Comparison of ENCODE assay signal across 10 cellular contexts in genomic region chr10:79150444-79150754, GRCh38.
DNase-seq lines count a peak whose midpoint lies in the region; ATAC-seq and TF ChIP-seq lines count a peak whose summit lies in the region.
"Had no signal": no experiment of that assay in that cellular context is flagged by ENCODE, and none has a peak within 500 bp of the region (broad histone marks: within the 10 kb centered on the region; RNA-seq: fewer than 3 reads in every experiment).

No MANE protein-coding gene starts in this region.

- H3K9me3 ChIP-seq in BLaER1 (no peaks in the 10 kb centered on the region), Loucy (ENCODE audit: insufficient read depth, low read depth, low read length) (no peaks in the 10 kb centered on the region), neutrophil (no peaks in the 10 kb centered on the region)

- DNase-seq in effector memory CD8-positive, alpha-beta T cell, result no peak
- DNase-seq in central memory CD4-positive, alpha-beta T cell, result no peak
- DNase-seq in UCSD-AML1 (lab: John Stamatoyannopoulos, UW; ENCODE audit: unreplicated experiment) (no peak), NCI-H2227 treated with DMSO at 0.1 percent for 48 hours (lab: John Stamatoyannopoulos, UW) (no peak)
- DNase-seq in stimulated activated CD8-positive, alpha-beta memory T cell treated with anti-CD3 and anti-CD28 coated beads, Interleukin-4, amount 100 ng/mL, for 48 hours, result no peak
- DNase-seq: NCI-H2107 had no signal

- peaks cover 26% of the 10 kb centered on the region for H3K36me3 ChIP-seq in BLaER1
- H3K36me3 ChIP-seq in Loucy (ENCODE audit: insufficient read depth, low read length), result peaks cover 65% of the 10 kb centered on the region; the same call in 1 of the 2 replicates
- H3K36me3 ChIP-seq in neutrophil, result no peaks in the 10 kb centered on the region

- no peaks in the 10 kb centered on the region for H3K36me3 Mint-ChIP-seq in effector memory CD8-positive, alpha-beta T cell (ENCODE audit: insufficient read depth)

- peak overlapping the region; percentile 89 to 92 for H3K27ac Mint-ChIP-seq in effector memory CD8-positive, alpha-beta T cell

- peak overlapping the region; percentile 99 for H3K27ac ChIP-seq in BLaER1
- peak overlapping the region; percentile 37 for H3K27ac ChIP-seq in neutrophil
- H3K27ac ChIP-seq: VCaP had no signal

- H3K4me1 ChIP-seq in BLaER1 (peaks cover 100% of the 10 kb centered on the region), Loucy (ENCODE audit: insufficient read depth, low read length, poor library complexity, severe bottlenecking) (peaks cover 66% of the 10 kb centered on the region), neutrophil (ENCODE audit: control insufficient read depth in 1 of 2, insufficient read depth in 1 of 2, low read depth in 1 of 2, low read length in 1 of 2) (peaks cover 23 to 43% of the 10 kb centered on the region in 2 experiments)

- H3K4me3 ChIP-seq in BLaER1 (peak overlapping the region; percentile 51; the same call in 1 of the 2 replicates), Loucy (ENCODE audit: low read length, poor library complexity, severe bottlenecking) (peak overlapping the region; percentile 1), neutrophil (ENCODE audit: low read depth in 1 of 2, low read length in 1 of 2) (peak overlapping the region in 1 of 2 experiments; percentile 39)

- H4K20me1 ChIP-seq in BLaER1 (peaks cover 26% of the 10 kb centered on the region; the same call in 1 of the 2 replicates), Loucy (ENCODE audit: insufficient read depth, low read length, poor library complexity, severe bottlenecking) (peaks cover 36% of the 10 kb centered on the region)

- H3K4me1 Mint-ChIP-seq in effector memory CD8-positive, alpha-beta T cell (ENCODE audit: low read depth in 2 of 2), result peaks cover 15 to 32% of the 10 kb centered on the region in 2 donors

- no peak overlapping the region for H2AFZ ChIP-seq in Loucy (ENCODE audit: low read length)

- H3K9ac ChIP-seq in BLaER1, result peak overlapping the region; percentile 90
- peak overlapping the region; percentile 62 for H3K9ac ChIP-seq in Loucy (ENCODE audit: low read depth, low read length, poor library complexity, severe bottlenecking)

- no peaks in the 10 kb centered on the region for H3K27me3 Mint-ChIP-seq in effector memory CD8-positive, alpha-beta T cell

- no peaks in the 10 kb centered on the region for H3K9me3 Mint-ChIP-seq in effector memory CD8-positive, alpha-beta T cell

- no peaks in the 10 kb centered on the region for H3F3A ChIP-seq in Loucy (ENCODE audit: low read depth)

- TF ChIP-seq CTCF in Loucy (conservative IDR thresholded peaks at IDR 0.05; ENCODE audit: low read length) (no peak), neutrophil (IDR thresholded peaks at IDR 0.05) (no peak)

- peaks cover 100% of the 10 kb centered on the region for H3K79me2 ChIP-seq in Loucy (ENCODE audit: insufficient read depth, low read length)

- no peak for ATAC-seq in effector memory CD8-positive, alpha-beta T cell (replicated peaks)

- H3K4me3 Mint-ChIP-seq in effector memory CD8-positive, alpha-beta T cell, result peak overlapping the region; percentile 49 to 58

- H3K9me2 ChIP-seq in Loucy (replicated peaks; ENCODE audit: low read depth, low read length), result no peaks in the 10 kb centered on the region

- H3K4me2 ChIP-seq in BLaER1, result peak overlapping the region; percentile 88
- peak overlapping the region; percentile 50 for H3K4me2 ChIP-seq in Loucy (ENCODE audit: low read depth, low read length, poor library complexity, severe bottlenecking)

- H3K27me3 ChIP-seq in BLaER1 (no peaks in the 10 kb centered on the region), Loucy (ENCODE audit: insufficient read depth, low read length, poor library complexity, severe bottlenecking) (no peaks in the 10 kb centered on the region), neutrophil (no peaks in the 10 kb centered on the region)
